ENCODE assay signal across 25 cellular contexts in the genomic region with DNA sequence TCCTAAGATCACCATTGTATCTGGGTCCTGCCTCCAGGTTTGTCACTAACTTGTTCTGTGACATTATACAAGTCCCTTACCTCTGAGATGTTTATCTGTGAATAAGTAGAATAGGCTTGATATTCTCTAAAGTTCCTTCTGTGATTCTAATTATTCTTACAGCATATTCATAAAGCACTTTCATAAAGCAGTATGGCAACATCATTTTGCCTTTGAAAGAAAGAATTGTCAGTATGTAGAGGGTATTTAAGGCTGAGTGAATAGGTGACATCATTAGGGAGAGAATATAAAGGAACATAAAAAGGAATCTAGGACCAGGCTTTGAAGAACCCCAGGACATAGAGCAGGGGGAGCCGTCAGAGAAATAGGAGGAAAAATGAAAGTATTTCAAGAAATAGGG. TPM values are rescaled to one million over a fixed set of nuclear protein-coding genes. Genes with fewer than 3 reads are reported as not detected.
A peak's percentile ranks its signal among the peaks of the same experiment; 100 is the strongest.
DNase-seq lines count a peak whose midpoint lies in the region; ATAC-seq and TF ChIP-seq lines count a peak whose summit lies in the region.
"Had no signal": no experiment of that assay in that cellular context is flagged by ENCODE, and none has a peak within 500 bp of the region (broad histone marks: within the 10 kb centered on the region; RNA-seq: fewer than 3 reads in every experiment).

No MANE protein-coding gene starts in this region.

- BruUV-seq in Calu3 (replicated peaks; lab: Mats Ljungman, UMichigan) = no TSS peak

- DNase-seq in Calu3 = no peak
- no peak for DNase-seq in breast epithelium (ENCODE audit: low spot score in 2 of 2)
- no peak for DNase-seq in NK-92 (lab: John Stamatoyannopoulos, UW; ENCODE audit: unreplicated experiment)
- DNase-seq in 8988T = no peak
- DNase-seq: activated B cell treated with CpG ODN at 0.5 μM for 24 hours; activated CD4-positive, alpha-beta T cell treated with anti-CD3 and anti-CD28 coated beads, Interleukin-2, amount 50 U/mL, for 1 hour; activated T-cell treated with anti-CD3 and anti-CD28 coated beads, Interleukin-2, amount 50 U/mL, for 48 hours; CD8-positive, alpha-beta T cell; effector memory CD4-positive, alpha-beta T cell; GM23248; heart left ventricle; Kasumi-1; kidney glomerular epithelial cell; NCI-H1694 treated with DMSO at 0.1 percent for 48 hours; NCI-H2171; NCI-H510A treated with DMSO at 0.1 percent for 48 hours; NK-92 treated with Interleukin-12 subunit alpha and Interleukin-12 subunit beta, amount 100 ng/mL, for 24 hours; PC-3; Right ventricle myocardium superior; stimulated activated naive CD8-positive, alpha-beta T cell treated with anti-CD3 and anti-CD28 coated beads, Interleukin-15, amount 100 ng/mL, for 72 hours; T1000 had no signal

- CTCF ChIA-PET in Calu3 (lab: Charles Lee) = no interaction called here

- peaks cover 13% of the 10 kb centered on the region for H3K4me1 Mint-ChIP-seq in Calu3 (ENCODE audit: low read depth, unreplicated experiment)
- peaks cover 32% of the 10 kb centered on the region for H3K4me1 Mint-ChIP-seq in stimulated activated memory B cell treated with anti-CD40 and anti-IgM and Interleukin-4, amounts not matched to agents 10 μg/mL and 1 μg/mL and 100 μg/mL, for 72 hours

- H3K4me1 ChIP-seq in breast epithelium = peaks cover 0 to 2% of the 10 kb centered on the region in 2 donors
- peaks cover 5 to 23% of the 10 kb centered on the region in 2 donors for H3K4me1 ChIP-seq in mucosa of rectum (ENCODE audit: control insufficient read depth in 2 of 2, insufficient read depth in 2 of 2, low read length in 2 of 2)

- H3K9me3 ChIP-seq in breast epithelium (no peaks in the 10 kb centered on the region), mucosa of rectum (ENCODE audit: control insufficient read depth in 2 of 2, low read length in 2 of 2) (no peaks in the 10 kb centered on the region)
- H3K9me3 ChIP-seq: heart left ventricle had no signal

- intact Hi-C loops in Calu3 (cut with micrococcal nuclease; ENCODE audit: unreplicated experiment) = no loop called here
- intact Hi-C loops in breast epithelium (cut with DNase I; ENCODE audit: low total_unique reads) = no loop called here

- no peaks in the 10 kb centered on the region for H3K36me3 Mint-ChIP-seq in Calu3 (ENCODE audit: insufficient read depth, unreplicated experiment)
- peaks cover 22% of the 10 kb centered on the region for H3K36me3 Mint-ChIP-seq in stimulated activated memory B cell treated with anti-CD40 and anti-IgM and Interleukin-4, amounts not matched to agents 10 μg/mL and 1 μg/mL and 100 μg/mL, for 72 hours

- H3K9ac ChIP-seq in mucosa of rectum (ENCODE audit: low read depth in 1 of 2, low read length in 2 of 2) = peak overlapping the region in 1 of 2 donors; percentile 40
- H3K9ac ChIP-seq: GM23248 had no signal

- H3K36me3 ChIP-seq in breast epithelium (no peaks in the 10 kb centered on the region), mucosa of rectum (ENCODE audit: control insufficient read depth in 2 of 2, insufficient read depth in 2 of 2, low read length in 2 of 2) (no peaks in the 10 kb centered on the region)
- H3K36me3 ChIP-seq: heart left ventricle had no signal

- peak overlapping the region; percentile 15 for H3K27ac Mint-ChIP-seq in Calu3 (ENCODE audit: unreplicated experiment)
- no peak overlapping the region for H3K27ac Mint-ChIP-seq in stimulated activated memory B cell treated with anti-CD40 and anti-IgM and Interleukin-4, amounts not matched to agents 10 μg/mL and 1 μg/mL and 100 μg/mL, for 72 hours
- H3K27ac Mint-ChIP-seq: activated B cell treated with CpG ODN at 0.5 μM for 24 hours; CD8-positive, alpha-beta T cell; stimulated activated naive CD8-positive, alpha-beta T cell treated with anti-CD3 and anti-CD28 coated beads, Interleukin-15, amount 100 ng/mL, for 72 hours had no signal

- no peak for TF ChIP-seq CTCF in Calu3 (IDR thresholded peaks at IDR 0.05; ENCODE audit: unreplicated experiment)
- no peak for TF ChIP-seq CTCF in breast epithelium (IDR thresholded peaks at IDR 0.05)

- no peaks in the 10 kb centered on the region for H3K27me3 Mint-ChIP-seq in Calu3 (ENCODE audit: unreplicated experiment)
- no peaks in the 10 kb centered on the region for H3K27me3 Mint-ChIP-seq in stimulated activated memory B cell treated with anti-CD40 and anti-IgM and Interleukin-4, amounts not matched to agents 10 μg/mL and 1 μg/mL and 100 μg/mL, for 72 hours
- H3K27me3 Mint-ChIP-seq: activated B cell treated with CpG ODN at 0.5 μM for 24 hours; stimulated activated naive CD8-positive, alpha-beta T cell treated with anti-CD3 and anti-CD28 coated beads, Interleukin-15, amount 100 ng/mL, for 72 hours had no signal

- ATAC-seq in stimulated activated memory B cell treated with anti-CD40 and anti-IgM and Interleukin-4, amounts not matched to agents 10 μg/mL and 1 μg/mL and 100 μg/mL, for 72 hours = no peak
- ATAC-seq: CD8-positive, alpha-beta T cell; heart left ventricle; stimulated activated naive CD8-positive, alpha-beta T cell treated with anti-CD3 and anti-CD28 coated beads, Interleukin-15, amount 100 ng/mL, for 72 hours had no signal

- peak overlapping the region; percentile 25 to 70 for H3K27ac ChIP-seq in breast epithelium
- H3K27ac ChIP-seq in mucosa of rectum (ENCODE audit: low read depth in 2 of 2, low read length in 2 of 2) = peak overlapping the region; percentile 56 to 79
- H3K27ac ChIP-seq in temporal lobe (ENCODE audit: low read depth, low read length) = peak overlapping the region; percentile 46
- H3K27ac ChIP-seq: GM23248, HL-60 had no signal

- peak overlapping the region; percentile 11 for H3K4me3 Mint-ChIP-seq in Calu3 (ENCODE audit: low read depth, unreplicated experiment)
- H3K4me3 Mint-ChIP-seq in stimulated activated memory B cell treated with anti-CD40 and anti-IgM and Interleukin-4, amounts not matched to agents 10 μg/mL and 1 μg/mL and 100 μg/mL, for 72 hours = no peak overlapping the region
- H3K4me3 Mint-ChIP-seq: activated B cell treated with CpG ODN at 0.5 μM for 24 hours; CD8-positive, alpha-beta T cell; stimulated activated naive CD8-positive, alpha-beta T cell treated with anti-CD3 and anti-CD28 coated beads, Interleukin-15, amount 100 ng/mL, for 72 hours had no signal

- no peaks in the 10 kb centered on the region for H3K9me3 Mint-ChIP-seq in Calu3 (ENCODE audit: low read depth, unreplicated experiment)
- no peaks in the 10 kb centered on the region for H3K9me3 Mint-ChIP-seq in stimulated activated memory B cell treated with anti-CD40 and anti-IgM and Interleukin-4, amounts not matched to agents 10 μg/mL and 1 μg/mL and 100 μg/mL, for 72 hours
- H3K9me3 Mint-ChIP-seq: activated B cell treated with CpG ODN at 0.5 μM for 24 hours; CD8-positive, alpha-beta T cell; stimulated activated naive CD8-positive, alpha-beta T cell treated with anti-CD3 and anti-CD28 coated beads, Interleukin-15, amount 100 ng/mL, for 72 hours had no signal

- no peaks in the 10 kb centered on the region for H3K27me3 ChIP-seq in breast epithelium
- H3K27me3 ChIP-seq in mucosa of rectum (ENCODE audit: control insufficient read depth in 2 of 2, insufficient read depth in 2 of 2, low read length in 2 of 2) = no peaks in the 10 kb centered on the region
- H3K27me3 ChIP-seq: heart left ventricle had no signal

- no peak for TF ChIP-seq POLR2A in breast epithelium (IDR thresholded peaks at IDR 0.05)

- H3K4me3 ChIP-seq in breast epithelium (no peak overlapping the region), mucosa of rectum (ENCODE audit: low read length in 2 of 2) (peak overlapping the region; percentile 43 to 46)
- H3K4me3 ChIP-seq: GM23248, heart left ventricle had no signal

RNA-seq across cellular contexts. Expression of gene VMP1, which starts 15.6 kb away (rescaled TPM):
- 306 and 315 TPM in 2 replicates for total RNA-seq in Calu3 (2022)
- total RNA-seq in breast epithelium = 100 to 1,000 TPM; 142 to 636 (median 489) TPM
- 162 TPM for total RNA-seq in temporal lobe

RNA-seq across cellular contexts. Expression of gene PTRH2, which starts 15.8 kb away (rescaled TPM):
- 29.8 and 32.3 TPM in 2 replicates for total RNA-seq in Calu3 (2022)
- 10 to 100 TPM; 21.0 to 27.7 (median 26.5) TPM for total RNA-seq in breast epithelium
- total RNA-seq in temporal lobe = 13.5 TPM

Comparison
In these comparisons a context has a peak if more than half of its experiments do, and no peak if none do; other contexts are left out.
1. H3K4me3 ChIP-seq: peak in mucosa of rectum (2 of 2); none in breast epithelium (0 of 3).
2. Peak in every context shown above with its lines, with median percentiles within 50 percentile points of each other: H3K27ac ChIP-seq.